9 cellular contexts compared by ENCODE assay signal in genomic region chr20:62640870-62641748, GRCh38. TPM values are rescaled to one million over a fixed set of nuclear protein-coding genes. Genes with fewer than 3 reads are reported as not detected.
A peak's percentile ranks its signal among the peaks of the same experiment; 100 is the strongest.
DNase-seq lines count a peak whose midpoint lies in the region; ATAC-seq and TF ChIP-seq lines count a peak whose summit lies in the region.
"Had no signal": no experiment of that assay in that cellular context is flagged by ENCODE, and none has a peak within 500 bp of the region (broad histone marks: within the 10 kb centered on the region; RNA-seq: fewer than 3 reads in every experiment).

No MANE protein-coding gene starts in this region.

- peaks cover 22% of the 10 kb centered on the region for H3K4me1 Mint-ChIP-seq in activated CD4-positive, alpha-beta T cell treated with anti-CD3 and anti-CD28 coated beads, Interleukin-2, amount 10 ng/mL, durations not matched to agents 24 days and 14 days
- H3K4me1 Mint-ChIP-seq in stimulated activated memory B cell treated with anti-CD40 and anti-IgM and Interleukin-4, amounts not matched to agents 10 μg/mL and 1 μg/mL and 100 μg/mL, for 72 hours: peaks cover 28% of the 10 kb centered on the region

- H3K36me3 ChIP-seq in OCI-LY7 (ENCODE audit: insufficient read depth, low read length) (peaks cover 12% of the 10 kb centered on the region; the same call in 1 of the 2 replicates), endocrine pancreas (ENCODE audit: control insufficient read depth, insufficient read depth, low read length) (no peaks in the 10 kb centered on the region)

- CTCF ChIA-PET in OCI-LY7 (lab: Charles Lee; ENCODE audit: unreplicated experiment): no interaction called here

- peaks cover 35% of the 10 kb centered on the region for H3K79me2 ChIP-seq in OCI-LY7 (ENCODE audit: insufficient read depth, low read depth, low read length)

- peak overlapping the region; percentile 95 for H3K4me2 ChIP-seq in OCI-LY7 (ENCODE audit: low read length)

- no peaks in the 10 kb centered on the region for H3K9me2 ChIP-seq in OCI-LY7 (ENCODE audit: insufficient read depth, low read length)

- H3K4me3 Mint-ChIP-seq in activated CD4-positive, alpha-beta T cell treated with anti-CD3 and anti-CD28 coated beads, Interleukin-2, amount 10 ng/mL, durations not matched to agents 24 days and 14 days: peak overlapping the region; percentile 83
- peak overlapping the region; percentile 84 for H3K4me3 Mint-ChIP-seq in stimulated activated memory B cell treated with anti-CD40 and anti-IgM and Interleukin-4, amounts not matched to agents 10 μg/mL and 1 μg/mL and 100 μg/mL, for 72 hours

- no peak for ATAC-seq in stimulated activated memory B cell treated with anti-CD40 and anti-IgM and Interleukin-4, amounts not matched to agents 10 μg/mL and 1 μg/mL and 100 μg/mL, for 72 hours
- ATAC-seq in esophagus mucosa (no peak), GM19328 (IDR thresholded peaks at IDR 0.05; ENCODE audit: unreplicated experiment) (no peak)

- peak overlapping the region; percentile 76; the same call in 1 of the 2 replicates for H2AFZ ChIP-seq in OCI-LY7 (ENCODE audit: low read length)

- peak overlapping the region; percentile 94 for H3K4me3 ChIP-seq in OCI-LY7 (ENCODE audit: low read depth, low read length, poor library complexity, severe bottlenecking)
- H3K4me3 ChIP-seq in endocrine pancreas (ENCODE audit: control insufficient read depth, insufficient read depth, low read length): no peak overlapping the region

- H4K20me1 ChIP-seq in OCI-LY7 (ENCODE audit: insufficient read depth, low read length): peaks cover 10% of the 10 kb centered on the region; the same call in 1 of the 2 replicates

- peak overlapping the region; percentile 53 for H3K27ac ChIP-seq in OCI-LY7 (ENCODE audit: low read depth, low read length, poor library complexity, severe bottlenecking)

- no TSS peak for BruUV-seq in OCI-LY7 (replicated peaks; lab: Mats Ljungman, UMichigan)

- peak overlapping the region; percentile 89 for H3K27ac Mint-ChIP-seq in activated CD4-positive, alpha-beta T cell treated with anti-CD3 and anti-CD28 coated beads, Interleukin-2, amount 10 ng/mL, durations not matched to agents 24 days and 14 days
- H3K27ac Mint-ChIP-seq in stimulated activated memory B cell treated with anti-CD40 and anti-IgM and Interleukin-4, amounts not matched to agents 10 μg/mL and 1 μg/mL and 100 μg/mL, for 72 hours: peak overlapping the region; percentile 79

- H3K4me1 ChIP-seq in OCI-LY7 (ENCODE audit: insufficient read depth, low read length, poor library complexity, severe bottlenecking) (peaks cover 54% of the 10 kb centered on the region), endocrine pancreas (ENCODE audit: control insufficient read depth, insufficient read depth, low read length) (no peaks in the 10 kb centered on the region)

- peaks cover 15% of the 10 kb centered on the region for H3K36me3 Mint-ChIP-seq in activated CD4-positive, alpha-beta T cell treated with anti-CD3 and anti-CD28 coated beads, Interleukin-2, amount 10 ng/mL, durations not matched to agents 24 days and 14 days (ENCODE audit: low read depth)
- no peaks in the 10 kb centered on the region for H3K36me3 Mint-ChIP-seq in stimulated activated memory B cell treated with anti-CD40 and anti-IgM and Interleukin-4, amounts not matched to agents 10 μg/mL and 1 μg/mL and 100 μg/mL, for 72 hours

- DNase-seq in activated CD4-positive, alpha-beta T cell treated with anti-CD3 and anti-CD28 coated beads, Interleukin-2, amount 10 ng/mL, durations not matched to agents 24 days and 14 days: no peak
- no peak for DNase-seq in activated CD4-positive, alpha-beta T cell treated with anti-CD3 and anti-CD28 coated beads, Interleukin-2, amount 50 U/mL, for 48 hours
- DNase-seq in OCI-LY7 (ENCODE audit: low spot score) (no peak), NCI-H1417 (lab: John Stamatoyannopoulos, UW) (no peak)
- DNase-seq: cerebellar nuclear complex had no signal

- no peaks in the 10 kb centered on the region for H3K9me3 ChIP-seq in OCI-LY7 (ENCODE audit: low read length)
- no peaks in the 10 kb centered on the region for H3K9me3 ChIP-seq in endocrine pancreas (ENCODE audit: control insufficient read depth, low read length)

- no peaks in the 10 kb centered on the region for H3K27me3 ChIP-seq in endocrine pancreas (ENCODE audit: control insufficient read depth, insufficient read depth, low read length)

- H3K9me3 Mint-ChIP-seq in activated CD4-positive, alpha-beta T cell treated with anti-CD3 and anti-CD28 coated beads, Interleukin-2, amount 10 ng/mL, durations not matched to agents 24 days and 14 days: no peaks in the 10 kb centered on the region
- no peaks in the 10 kb centered on the region for H3K9me3 Mint-ChIP-seq in stimulated activated memory B cell treated with anti-CD40 and anti-IgM and Interleukin-4, amounts not matched to agents 10 μg/mL and 1 μg/mL and 100 μg/mL, for 72 hours

- peak overlapping the region; percentile 39 for H3K9ac ChIP-seq in endocrine pancreas (ENCODE audit: control insufficient read depth, insufficient read depth, low read length)

- intact Hi-C loops in activated CD4-positive, alpha-beta T cell treated with anti-CD3 and anti-CD28 coated beads, Interleukin-2, amount 10 ng/mL, durations not matched to agents 24 days and 14 days (cut with micrococcal nuclease): no loop called here
- intact Hi-C loops in OCI-LY7 (cut with micrococcal nuclease; ENCODE audit: unreplicated experiment): loop anchor here (1.0 kb wide), 1 partner anchor 13 kb away; no protein-coding TSS in a partner anchor

- H3K27me3 Mint-ChIP-seq in activated CD4-positive, alpha-beta T cell treated with anti-CD3 and anti-CD28 coated beads, Interleukin-2, amount 10 ng/mL, durations not matched to agents 24 days and 14 days: peaks cover 7% of the 10 kb centered on the region
- peaks cover 4% of the 10 kb centered on the region for H3K27me3 Mint-ChIP-seq in stimulated activated memory B cell treated with anti-CD40 and anti-IgM and Interleukin-4, amounts not matched to agents 10 μg/mL and 1 μg/mL and 100 μg/mL, for 72 hours

- POLR2A ChIA-PET in OCI-LY7 (lab: Charles Lee): interaction anchor here (3.0 kb wide), 1 partner anchor 12 kb away, joined by 14 read pairs; no protein-coding TSS in a partner anchor

- no peak for TF ChIP-seq CTCF in OCI-LY7 (conservative IDR thresholded peaks at IDR 0.05; ENCODE audit: low read length)

RNA-seq across cellular contexts. Expression of gene SLCO4A1, which starts 1.2 kb away (rescaled TPM):
- 57.8 and 67.3 TPM in 2 replicates for total RNA-seq in activated CD4-positive, alpha-beta T cell treated with anti-CD3 and anti-CD28 coated beads, Interleukin-2, amount 10 ng/mL, durations not matched to agents 24 days and 14 days
- 34.4 and 52.4 TPM in 2 replicates for total RNA-seq in OCI-LY7 (2014; rRNA removed; shearing (Covaris generic))
- total RNA-seq in OCI-LY7 (2022) (30.4 and 34.3 TPM in 2 replicates), esophagus mucosa (13.7 TPM)
